ENCODE assay signal across 1 cellular context in genomic region chr10:132489704-132490534, GRCh38.
A peak's percentile ranks its signal among the peaks of the same experiment; 100 is the strongest.
TF ChIP-seq lines count a peak whose summit lies in the region.

No MANE protein-coding gene starts in this region.

TF ChIP-seq in H1, 55 proteins besides CTCF, POLR2A, EP300 and RAD21:
- TF ChIP-seq, protein P1, sequence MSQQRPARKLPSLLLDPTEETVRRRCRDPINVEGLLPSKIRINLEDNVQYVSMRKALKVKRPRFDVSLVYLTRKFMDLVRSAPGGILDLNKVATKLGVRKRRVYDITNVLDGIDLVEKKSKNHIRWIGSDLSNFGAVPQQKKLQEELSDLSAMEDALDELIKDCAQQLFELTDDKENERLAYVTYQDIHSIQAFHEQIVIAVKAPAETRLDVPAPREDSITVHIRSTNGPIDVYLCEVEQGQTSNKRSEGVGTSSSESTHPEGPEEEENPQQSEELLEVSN (IDR thresholded peaks at IDR 0.05), result peak; percentile 60; the same call in 1 of the 2 replicates
- no peak for TF ChIP-seq GABPA (IDR thresholded peaks at IDR 0.05; ENCODE audit: borderline replicate concordance, insufficient read depth, low read length)
